In genomic region chr9:107034831-107035230, GRCh38 we compare ENCODE assay signal across 28 cellular contexts.
"Had no signal": no experiment of that assay in that cellular context is flagged by ENCODE, and none has a peak within 500 bp of the region (broad histone marks: within the 10 kb centered on the region; RNA-seq: fewer than 3 reads in every experiment).

No MANE protein-coding gene starts in this region.

- ATAC-seq: esophagus mucosa; left lobe of liver; lower lobe of right lung; mucosa of descending colon; natural killer cell treated with Interleukin-12 subunit alpha and Interleukin-12 subunit beta and Interleukin-15 and Interleukin-18, amount 100 ng/mL, for 72 hours; right cardiac atrium; upper lobe of right lung had no signal

- H3K36me3 Mint-ChIP-seq: natural killer cell treated with Interleukin-12 subunit alpha and Interleukin-12 subunit beta and Interleukin-15 and Interleukin-18, amount 100 ng/mL, for 72 hours had no signal

- H3K36me3 ChIP-seq: lower lobe of right lung, suprapubic skin, tibial artery, upper lobe of right lung had no signal

- H3K9me3 ChIP-seq: lower lobe of right lung, mucosa of descending colon, suprapubic skin, tibial artery, upper lobe of right lung had no signal

- H3K27ac Mint-ChIP-seq: activated B cell treated with CpG ODN at 0.5 μM for 24 hours; activated naive CD4-positive, alpha-beta T cell treated with anti-CD3 and anti-CD28 coated beads for 36 hours; activated T-cell treated with anti-CD3 and anti-CD28 coated beads, Interleukin-2, amount 50 U/mL, for 72 hours; natural killer cell treated with Interleukin-12 subunit alpha and Interleukin-12 subunit beta and Interleukin-15 and Interleukin-18, amount 100 ng/mL, for 72 hours; T-helper 2 cell treated with Interferon-gamma antibody and Interleukin-4, amounts not matched to agents 5 μg/mL and 100 μg/mL, for 36 hours had no signal

- H3K4me3 ChIP-seq: lower lobe of right lung, mucosa of descending colon, suprapubic skin, tibial artery, upper lobe of right lung had no signal

- H3K9me3 Mint-ChIP-seq: activated B cell treated with CpG ODN at 0.5 μM for 24 hours; T-helper 2 cell treated with Interferon-gamma antibody and Interleukin-4, amounts not matched to agents 5 μg/mL and 100 μg/mL, for 36 hours had no signal

- H3K27me3 ChIP-seq: suprapubic skin, tibial artery, upper lobe of right lung had no signal

- H3K4me3 Mint-ChIP-seq: activated B cell treated with CpG ODN at 0.5 μM for 24 hours; activated naive CD4-positive, alpha-beta T cell treated with anti-CD3 and anti-CD28 coated beads for 36 hours; activated T-cell treated with anti-CD3 and anti-CD28 coated beads, Interleukin-2, amount 50 U/mL, for 72 hours; natural killer cell treated with Interleukin-12 subunit alpha and Interleukin-12 subunit beta and Interleukin-15 and Interleukin-18, amount 100 ng/mL, for 72 hours; T-helper 2 cell treated with Interferon-gamma antibody and Interleukin-4, amounts not matched to agents 5 μg/mL and 100 μg/mL, for 36 hours had no signal

- H3K4me1 ChIP-seq: lower lobe of right lung, suprapubic skin, tibial artery, upper lobe of right lung had no signal

- FAIRE-seq: endothelial cell of umbilical vein had no signal

- H3K27ac ChIP-seq: lower lobe of right lung, suprapubic skin, tibial artery, upper lobe of right lung had no signal

- DNase-seq: activated B cell treated with CpG ODN at 0.5 μM for 24 hours; activated CD4-positive, alpha-beta T cell treated with anti-CD3 and anti-CD28 coated beads for 4 hours; activated CD4-positive, alpha-beta T cell treated with anti-CD3 and anti-CD28 coated beads, Interleukin-2, amount 50 U/mL, for 4 hours; activated effector memory CD4-positive, alpha-beta T cell treated with Interleukin-2 at 50 U/mL for 16 hours; activated naive CD4-positive, alpha-beta T cell treated with anti-CD3 and anti-CD28 coated beads for 36 hours; activated T-cell treated with anti-CD3 and anti-CD28 coated beads for 4 hours; activated T-cell treated with anti-CD3 and anti-CD28 coated beads, Interleukin-2, amount 50 U/mL, for 72 hours; amygdala; caudate nucleus; foreskin fibroblast; head of caudate nucleus; kidney glomerular epithelial cell; lower lobe of right lung; mesendoderm; mucosa of descending colon; posterior cingulate gyrus; right cardiac atrium; stimulated activated CD4-positive, alpha-beta T cell treated with anti-CD3 and anti-CD28 coated beads, Interleukin-15, amount 100 ng/mL, for 24 hours; stimulated activated CD4-positive, alpha-beta T cell treated with anti-CD3 and anti-CD28 coated beads, Interleukin-2, amount 100 ng/mL, for 24 hours; stimulated activated naive CD4-positive, alpha-beta T cell; tibial artery; upper lobe of right lung had no signal

- H3K4me1 Mint-ChIP-seq: activated B cell treated with CpG ODN at 0.5 μM for 24 hours had no signal
